9 cellular contexts compared by ENCODE assay signal in genomic region chr1:172699111-172699510, GRCh38. TPM values are rescaled to one million over a fixed set of nuclear protein-coding genes. Genes with fewer than 3 reads are reported as not detected.
DNase-seq lines count a peak whose midpoint lies in the region; ATAC-seq and TF ChIP-seq lines count a peak whose summit lies in the region.
"Had no signal": no experiment of that assay in that cellular context is flagged by ENCODE, and none has a peak within 500 bp of the region (broad histone marks: within the 10 kb centered on the region; RNA-seq: fewer than 3 reads in every experiment).

No MANE protein-coding gene starts in this region.

- H3K4me1 ChIP-seq in CD8-positive, alpha-beta T cell (ENCODE audit: insufficient read depth, low read length) = peaks cover 76% of the 10 kb centered on the region
- peaks cover 7% of the 10 kb centered on the region for H3K4me1 ChIP-seq in RWPE2 (ENCODE audit: insufficient read depth, poor library complexity, severe bottlenecking)

- H3K27me3 Mint-ChIP-seq in CD8-positive, alpha-beta T cell (ENCODE audit: low read depth) = no peaks in the 10 kb centered on the region
- no peaks in the 10 kb centered on the region for H3K27me3 Mint-ChIP-seq in HFFc6 (ENCODE audit: insufficient read depth)
- H3K27me3 Mint-ChIP-seq in natural killer cell treated with Interleukin-12 subunit alpha and Interleukin-12 subunit beta and Interleukin-15 and Interleukin-18, amount 100 ng/mL, for 72 hours = no peaks in the 10 kb centered on the region

- DNase-seq in CD8-positive, alpha-beta T cell = peak; percentile 43 to 82 (median 70)
- DNase-seq in HFFc6 = peak; percentile 43
- DNase-seq in RWPE2 (ENCODE audit: low spot score) = no peak
- DNase-seq in activated naive CD4-positive, alpha-beta T cell treated with Interleukin-2 at 50 U/mL for 16 hours = peak; percentile 75
- DNase-seq in natural killer cell treated with Interleukin-12 subunit alpha and Interleukin-12 subunit beta and Interleukin-15 and Interleukin-18, amount 100 ng/mL, for 72 hours (ENCODE audit: low spot score) = peak; percentile 90
- DNase-seq in lower leg skin (ENCODE audit: low spot score in 2 of 2) = no peak
- DNase-seq in erythroblast (lab: John Stamatoyannopoulos, UW) = no peak
- DNase-seq in NCI-H1930 (lab: John Stamatoyannopoulos, UW) = no peak

- H3K4me3 Mint-ChIP-seq in CD8-positive, alpha-beta T cell = peak overlapping the region; percentile 64
- no peak overlapping the region for H3K4me3 Mint-ChIP-seq in HFFc6
- H3K4me3 Mint-ChIP-seq in natural killer cell treated with Interleukin-12 subunit alpha and Interleukin-12 subunit beta and Interleukin-15 and Interleukin-18, amount 100 ng/mL, for 72 hours = no peak overlapping the region

- H3K27me3 ChIP-seq in CD8-positive, alpha-beta T cell (ENCODE audit: insufficient read depth, low read length) = no peaks in the 10 kb centered on the region
- no peaks in the 10 kb centered on the region for H3K27me3 ChIP-seq in RWPE2 (ENCODE audit: insufficient read depth, poor library complexity, severe bottlenecking)

- no peak for TF ChIP-seq POLR2A in lower leg skin (IDR thresholded peaks at IDR 0.05)
- TF ChIP-seq POLR2A in erythroblast (IDR thresholded peaks at IDR 0.05; ENCODE audit: low read length) = no peak

- H3K9me3 ChIP-seq in CD8-positive, alpha-beta T cell (ENCODE audit: low read length) = no peaks in the 10 kb centered on the region
- H3K9me3 ChIP-seq in RWPE2 (ENCODE audit: severe bottlenecking) = no peaks in the 10 kb centered on the region

- H3K36me3 ChIP-seq in CD8-positive, alpha-beta T cell (ENCODE audit: insufficient read depth, low read length) = no peaks in the 10 kb centered on the region
- H3K36me3 ChIP-seq in RWPE2 (ENCODE audit: low read depth) = no peaks in the 10 kb centered on the region

- peak overlapping the region; percentile 0 for H3K4me3 ChIP-seq in CD8-positive, alpha-beta T cell (ENCODE audit: low read depth, low read length)
- no peak overlapping the region for H3K4me3 ChIP-seq in RWPE2 (ENCODE audit: severe bottlenecking)
- H3K4me3 ChIP-seq in lower leg skin (ENCODE audit: low read depth, poor library complexity, severe bottlenecking) = no peak overlapping the region

- no peaks in the 10 kb centered on the region for H3K9me3 Mint-ChIP-seq in CD8-positive, alpha-beta T cell
- no peaks in the 10 kb centered on the region for H3K9me3 Mint-ChIP-seq in HFFc6
- peaks cover 7% of the 10 kb centered on the region for H3K9me3 Mint-ChIP-seq in natural killer cell treated with Interleukin-12 subunit alpha and Interleukin-12 subunit beta and Interleukin-15 and Interleukin-18, amount 100 ng/mL, for 72 hours

- WGBS in lower leg skin, 2 donors = 58 to 79% methylated on average over 3 of the region's 3 CpGs

- TF ChIP-seq CTCF in CD8-positive, alpha-beta T cell (IDR thresholded peaks at IDR 0.05) = no peak
- TF ChIP-seq CTCF in HFFc6 (IDR thresholded peaks at IDR 0.05) = no peak
- TF ChIP-seq CTCF in RWPE2 (IDR thresholded peaks at IDR 0.05; ENCODE audit: poor library complexity, severe bottlenecking) = no peak
- TF ChIP-seq CTCF in lower leg skin (IDR thresholded peaks at IDR 0.05) = no peak

- H3K27ac Mint-ChIP-seq in CD8-positive, alpha-beta T cell = peak overlapping the region; percentile 91
- H3K27ac Mint-ChIP-seq in HFFc6 = peak overlapping the region; percentile 80
- no peak overlapping the region for H3K27ac Mint-ChIP-seq in natural killer cell treated with Interleukin-12 subunit alpha and Interleukin-12 subunit beta and Interleukin-15 and Interleukin-18, amount 100 ng/mL, for 72 hours

- CTCF ChIA-PET in CD8-positive, alpha-beta T cell (lab: Charles Lee) = interaction anchor here (1.7 kb wide), 1 partner anchor 20 kb away, joined by 6 read pairs; no protein-coding TSS in a partner anchor

- ATAC-seq in CD8-positive, alpha-beta T cell = peak; percentile 76
- ATAC-seq in RWPE2 (ENCODE audit: low read depth) = peak; percentile 89
- ATAC-seq in natural killer cell treated with Interleukin-12 subunit alpha and Interleukin-12 subunit beta and Interleukin-15 and Interleukin-18, amount 100 ng/mL, for 72 hours = peak; percentile 80 to 86

- peak overlapping the region; percentile 6 for H3K27ac ChIP-seq in CD8-positive, alpha-beta T cell (ENCODE audit: low read depth, low read length)
- H3K27ac ChIP-seq in RWPE2 (ENCODE audit: poor library complexity, severe bottlenecking) = no peak overlapping the region

- intact Hi-C loops in CD8-positive, alpha-beta T cell (cut with DNase I, micrococcal nuclease) = loop anchor here (1.0 to 2.0 kb wide), 8 partner anchors 14 to 166 kb away; partner anchors contain the start of gene SUCO (in 1 of the 2)
- intact Hi-C loops in lower leg skin (cut with DNase I; ENCODE audit: low total_unique reads) = no loop called here

- H3K36me3 Mint-ChIP-seq in CD8-positive, alpha-beta T cell = no peaks in the 10 kb centered on the region
- no peaks in the 10 kb centered on the region for H3K36me3 Mint-ChIP-seq in HFFc6 (ENCODE audit: low read depth)
- peaks cover 22% of the 10 kb centered on the region for H3K36me3 Mint-ChIP-seq in natural killer cell treated with Interleukin-12 subunit alpha and Interleukin-12 subunit beta and Interleukin-15 and Interleukin-18, amount 100 ng/mL, for 72 hours

- POLR2A ChIA-PET in CD8-positive, alpha-beta T cell (lab: Charles Lee) = interaction anchor here (0.7 kb wide), 1 partner anchor 319 kb away, joined by 3 read pairs; no protein-coding TSS in a partner anchor

- H3K4me1 Mint-ChIP-seq in CD8-positive, alpha-beta T cell (ENCODE audit: low read depth) = peaks cover 49% of the 10 kb centered on the region
- peaks cover 30% of the 10 kb centered on the region for H3K4me1 Mint-ChIP-seq in HFFc6 (ENCODE audit: low read depth)
- H3K4me1 Mint-ChIP-seq in natural killer cell treated with Interleukin-12 subunit alpha and Interleukin-12 subunit beta and Interleukin-15 and Interleukin-18, amount 100 ng/mL, for 72 hours (ENCODE audit: low read depth in 2 of 2) = peaks cover 51 to 57% of the 10 kb centered on the region in 2 donors

RNA-seq across cellular contexts. Expression of gene FASLG, which starts 40.2 kb away (rescaled TPM):
- 1 to 10 TPM; 3.0 to 3.5 TPM for total RNA-seq in CD8-positive, alpha-beta T cell
- total RNA-seq in HFFc6 (2021; fragmentation: NEBNext Ultra II Directional; extraction: Animal tissue kit (Norgen Biotek cat#: 25700)) = not detected
- total RNA-seq in natural killer cell treated with Interleukin-12 subunit alpha and Interleukin-12 subunit beta and Interleukin-15 and Interleukin-18, amount 100 ng/mL, for 72 hours = 100 to 1,000 TPM in 1 of 2 donors, 10 to 100 TPM in 1; 80.6 to 195 TPM
- not detected for total RNA-seq in lower leg skin
- total RNA-seq: epithelial cell of proximal tubule had no signal

Comparison
In these comparisons a context has a peak if more than half of its experiments do, and no peak if none do; other contexts are left out.
1. DNase-seq: peak in CD8-positive, alpha-beta T cell (7 of 7), HFFc6 (single experiment), activated naive CD4-positive, alpha-beta T cell treated with Interleukin-2 at 50 U/mL for 16 hours (single experiment) and natural killer cell treated with Interleukin-12 subunit alpha and Interleukin-12 subunit beta and Interleukin-15 and Interleukin-18, amount 100 ng/mL, for 72 hours (single experiment); none in RWPE2 (single experiment), lower leg skin (0 of 2), erythroblast (0 of 2) and NCI-H1930 (0 of 2).
2. H3K27ac Mint-ChIP-seq: peak in CD8-positive, alpha-beta T cell (single experiment) and HFFc6 (single experiment); none in natural killer cell treated with Interleukin-12 subunit alpha and Interleukin-12 subunit beta and Interleukin-15 and Interleukin-18, amount 100 ng/mL, for 72 hours (0 of 2).
3. RNA of gene FASLG, which starts 40.2 kb away (total RNA-seq): 80.6 to 195 TPM in natural killer cell treated with Interleukin-12 subunit alpha and Interleukin-12 subunit beta and Interleukin-15 and Interleukin-18, amount 100 ng/mL, for 72 hours; 3.0 to 3.5 TPM in CD8-positive, alpha-beta T cell, not detected in lower leg skin and not detected in HFFc6; every median in the first group is over 10 times any median in the second.
4. Peak in every context shown above with its lines, with median percentiles within 50 percentile points of each other: ATAC-seq.